14 cellular contexts compared by ENCODE assay signal in genomic region chr5:173878224-173878967, GRCh38. TPM values are rescaled to one million over a fixed set of nuclear protein-coding genes. Genes with fewer than 3 reads are reported as not detected.
DNase-seq lines count a peak whose midpoint lies in the region; ATAC-seq, FAIRE-seq and TF ChIP-seq lines count a peak whose summit lies in the region.
"Had no signal": no experiment of that assay in that cellular context is flagged by ENCODE, and none has a peak within 500 bp of the region (broad histone marks: within the 10 kb centered on the region; RNA-seq: fewer than 3 reads in every experiment).

No MANE protein-coding gene starts in this region.

- ATAC-seq in heart left ventricle (peak; percentile 87 to 93 (median 92)), HG03521 (IDR thresholded peaks at IDR 0.05; ENCODE audit: unreplicated experiment) (no peak), HG03520 (IDR thresholded peaks at IDR 0.05; ENCODE audit: unreplicated experiment) (no peak)
- ATAC-seq: naive thymus-derived CD8-positive, alpha-beta T cell had no signal

- 21 to 31% (median 25%) methylated on average over 5 of the region's 5 CpGs for WGBS in heart left ventricle, 4 donors
- 29 to 40% (median 31%) methylated on average over 5 of the region's 5 CpGs for WGBS in ovary, 3 donors

- TF ChIP-seq EP300 in ovary (IDR thresholded peaks at IDR 0.05), result no peak

- TF ChIP-seq POLR2A in GM12891 (IDR thresholded peaks at IDR 0.05; ENCODE audit: low read depth, low read length) (no peak), heart left ventricle (IDR thresholded peaks at IDR 0.05) (peak in 1 of 2 donors; percentile 3), ovary (IDR thresholded peaks at IDR 0.05) (no peak)

- no peaks in the 10 kb centered on the region for H3K36me3 ChIP-seq in SJCRH30
- no peaks in the 10 kb centered on the region for H3K36me3 ChIP-seq in heart left ventricle
- no peaks in the 10 kb centered on the region for H3K36me3 ChIP-seq in ovary
- H3K36me3 ChIP-seq in brain microvascular endothelial cell (replicated peaks), result no peaks in the 10 kb centered on the region

- DNase-seq in GM12891 (ENCODE audit: insufficient read length, low spot score) (no peak), SJCRH30 (peak in 1 of 2 experiments; percentile 30), heart left ventricle (peak in 4 of 5 donors; percentile 51 to 80 (median 63)), ovary (peak; percentile 74 to 84 (median 83)), KG1 (lab: John Stamatoyannopoulos, UW) (no peak), brain microvascular endothelial cell (no peak)
- DNase-seq: activated naive CD8-positive, alpha-beta T cell treated with anti-CD3 and anti-CD28 coated beads, Interleukin-2, amount 10 ng/mL, durations not matched to agents 7 days and 5 days; central memory CD4-positive, alpha-beta T cell; effector CD8-positive, alpha-beta T cell; naive thymus-derived CD8-positive, alpha-beta T cell; NCI-H187; psoas muscle had no signal

- intact Hi-C loops in heart left ventricle (cut with DNase I) (loop anchor here in 1 of 10 donors (1.0 kb wide), 1 partner anchor 110 kb away; no protein-coding TSS in a partner anchor), ovary (cut with DNase I) (no loop called here)

- H3K4me1 ChIP-seq in SJCRH30 (peaks cover 24% of the 10 kb centered on the region), heart left ventricle (peaks cover 0 to 24% (median 11%) of the 10 kb centered on the region in 12 donors), ovary (ENCODE audit: insufficient read depth) (peaks cover 3% of the 10 kb centered on the region)

- no peaks in the 10 kb centered on the region for H3K27me3 ChIP-seq in SJCRH30
- no peaks in the 10 kb centered on the region for H3K27me3 ChIP-seq in heart left ventricle
- H3K27me3 ChIP-seq in ovary, result no peaks in the 10 kb centered on the region
- H3K27me3 ChIP-seq in brain microvascular endothelial cell (replicated peaks), result no peaks in the 10 kb centered on the region

- H3K4me3 ChIP-seq in SJCRH30, result no peak overlapping the region
- no peak overlapping the region for H3K4me3 ChIP-seq in heart left ventricle
- no peak overlapping the region for H3K4me3 ChIP-seq in ovary
- no peak overlapping the region for H3K4me3 ChIP-seq in brain microvascular endothelial cell (ENCODE audit: low read depth, low read length)
- H3K4me3 ChIP-seq: psoas muscle had no signal

- no peak for TF ChIP-seq CTCF in heart left ventricle (IDR thresholded peaks at IDR 0.05)
- TF ChIP-seq CTCF in ovary (IDR thresholded peaks at IDR 0.05), result no peak
- no peak for TF ChIP-seq CTCF in brain microvascular endothelial cell (IDR thresholded peaks at IDR 0.05; ENCODE audit: low read depth, low read length, missing control alignments)

- in situ Hi-C loops in brain microvascular endothelial cell (cut with HindIII; ENCODE audit: low pct_ligation_motif_present, low sequenced_read_pairs), result no loop called here

- FAIRE-seq in GM12891 (lab: Jason Lieb, UNC), result peak; percentile 35

- no peaks in the 10 kb centered on the region for H3K9me3 ChIP-seq in SJCRH30 (replicated peaks)
- no peaks in the 10 kb centered on the region for H3K9me3 ChIP-seq in heart left ventricle
- H3K9me3 ChIP-seq in ovary, result no peaks in the 10 kb centered on the region
- H3K9me3 ChIP-seq: psoas muscle had no signal

- peak overlapping the region; percentile 35; the same call in 1 of the 2 replicates for H3K27ac ChIP-seq in SJCRH30
- peak overlapping the region; percentile 7 to 80 (median 58) for H3K27ac ChIP-seq in heart left ventricle
- H3K27ac ChIP-seq in ovary, result no peak overlapping the region
- H3K27ac ChIP-seq in brain microvascular endothelial cell, result no peak overlapping the region
- H3K27ac ChIP-seq: psoas muscle had no signal

TF ChIP-seq in GM12891, 5 proteins besides CTCF, POLR2A, EP300 and RAD21:
- no peak for TF ChIP-seq PAX5 (IDR thresholded peaks at IDR 0.05; ENCODE audit: insufficient read depth, low read length, severe bottlenecking)
- no peak for TF ChIP-seq SPI1 (IDR thresholded peaks at IDR 0.05; ENCODE audit: low read depth, low read length)
- TF ChIP-seq TAF1 (IDR thresholded peaks at IDR 0.05; ENCODE audit: low read depth, low read length), result no peak
- TF ChIP-seq POLR2AphosphoS5 (IDR thresholded peaks at IDR 0.05; ENCODE audit: low read depth, low read length), result no peak
- TF ChIP-seq POU2F2 (IDR thresholded peaks at IDR 0.05; ENCODE audit: low read depth, low read length), result no peak

RNA-seq across cellular contexts. Expression of gene CPEB4, which starts 9.8 kb away (rescaled TPM):
- polyA plus RNA-seq in GM12891 (2012; ENCODE audit: low read depth, missing spikeins), result 15.2 TPM
- 8.8 and 10.5 TPM in 2 replicates for total RNA-seq in SJCRH30 (2014; rRNA removed; shearing (Covaris generic))
- total RNA-seq in heart left ventricle (100 to 1,000 TPM; 104 to 217 (median 172) TPM), ovary (10 to 100 TPM; 14.5 to 50.1 (median 23.2) TPM)
- polyA plus RNA-seq in heart left ventricle (100 to 1,000 TPM in 1 of 2 donors, 10 to 100 TPM in 1; 28.7 to 158 TPM), ovary (10 to 100 TPM in 1 of 2 donors, 1 to 10 TPM in 1; 7.2 to 26.0 TPM)

Comparison
In these comparisons a context has a peak if more than half of its experiments do, and no peak if none do; other contexts are left out.
1. DNase-seq: peak in heart left ventricle (4 of 5) and ovary (5 of 5); none in GM12891 (single experiment), KG1 (single experiment) and brain microvascular endothelial cell (single experiment).
2. H3K27ac ChIP-seq: peak in SJCRH30 (single experiment) and heart left ventricle (12 of 12); none in ovary (0 of 2) and brain microvascular endothelial cell (single experiment).
3. ATAC-seq: peak in heart left ventricle (4 of 4); none in HG03521 (single experiment) and HG03520 (single experiment).